In the genomic region with DNA sequence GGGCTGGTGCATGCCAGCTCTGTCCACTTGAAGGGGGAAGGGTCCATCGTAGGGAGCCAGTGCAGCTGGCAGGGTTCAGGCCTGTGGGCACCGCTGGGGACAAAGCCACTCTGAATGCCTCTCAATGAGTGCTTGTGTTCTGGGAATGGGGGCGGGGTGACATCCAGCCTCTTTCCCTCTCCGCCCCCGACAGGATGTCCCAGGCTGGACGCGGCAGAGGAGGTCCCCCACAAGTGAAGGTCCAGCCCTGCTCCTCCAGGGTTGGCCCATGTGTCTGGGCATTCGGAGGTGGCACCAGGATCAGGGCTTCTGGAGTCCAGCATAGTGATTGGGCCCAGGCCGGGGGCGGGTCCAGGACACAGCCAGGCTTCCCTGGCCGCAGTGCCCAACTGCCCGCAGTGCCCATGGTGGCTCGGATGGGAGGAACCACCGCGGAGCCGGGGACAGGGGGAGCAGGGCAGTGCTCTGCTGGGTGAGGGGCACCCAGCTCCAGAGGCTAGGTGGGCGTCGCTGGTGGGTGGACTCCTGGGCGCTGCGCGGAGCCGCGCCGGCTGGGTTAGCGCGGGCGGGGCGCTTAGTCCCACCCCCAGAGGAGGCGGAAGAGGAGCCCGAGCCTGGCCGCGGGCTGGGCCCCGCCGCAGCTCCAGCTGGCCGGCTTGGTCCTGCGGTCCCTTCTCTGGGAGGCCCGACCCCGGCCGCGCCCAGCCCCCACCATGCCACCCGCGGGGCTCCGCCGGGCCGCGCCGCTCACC, we compare ENCODE assay signal across 1 cellular context.
A peak's percentile ranks its signal among the peaks of the same experiment; 100 is the strongest.
TF ChIP-seq lines count a peak whose summit lies in the region.

Gene SHISA4 (plus strand): TSS at position 617 of the 752 bp plus-strand sequence. CDS start 97 bp downstream, at position 714.

TF ChIP-seq in K562, 482 proteins besides CTCF, POLR2A, EP300 and RAD21 (continued from another document and continues in another):
- TF ChIP-seq ZNF507 (tag; conservative IDR thresholded peaks at IDR 0.05) (no peak), ZC3H11A (IDR thresholded peaks at IDR 0.05; ENCODE audit: low read depth, low read length) (no peak), ZNF764 (CRISPR knock-in tag; IDR thresholded peaks at IDR 0.05; ENCODE audit: low read depth) (no peak), FOXJ3 (CRISPR knock-in tag; IDR thresholded peaks at IDR 0.05) (no peak), EGR1 (conservative IDR thresholded peaks at IDR 0.05) (peak; percentile 74), HMGXB4 (CRISPR knock-in tag; IDR thresholded peaks at IDR 0.05) (no peak), SMAD3 (CRISPR knock-in tag; conservative IDR thresholded peaks at IDR 0.05) (no peak), RBM14 (IDR thresholded peaks at IDR 0.05; ENCODE audit: borderline replicate concordance, insufficient read depth, low read depth, low read length) (no peak), E2F5 (CRISPR knock-in tag; IDR thresholded peaks at IDR 0.05) (0 out of 2 replicates have a peak, but pooled peaks have one; percentile 31), NFE2L1 (tag; IDR thresholded peaks at IDR 0.05; ENCODE audit: borderline replicate concordance, low read depth) (no peak), DDX20 (tag; IDR thresholded peaks at IDR 0.05; ENCODE audit: low read depth) (no peak), ZBTB8A (IDR thresholded peaks at IDR 0.05; ENCODE audit: partially characterized antibody) (no peak), NFIC (IDR thresholded peaks at IDR 0.05) (no peak), ETV5 (CRISPR knock-in tag; IDR thresholded peaks at IDR 0.05; ENCODE audit: low read depth) (no peak), LARP7 (IDR thresholded peaks at IDR 0.05) (no peak), NR0B1 (IDR thresholded peaks at IDR 0.05; ENCODE audit: partially characterized antibody) (no peak), HNRNPUL1 (IDR thresholded peaks at IDR 0.05; ENCODE audit: low read length) (no peak), NFRKB (IDR thresholded peaks at IDR 0.05; ENCODE audit: low read depth) (no peak), SAP30 (IDR thresholded peaks at IDR 0.05; ENCODE audit: borderline replicate concordance, insufficient read depth, low read depth, low read length, poor library complexity, severe bottlenecking) (peak; percentile 39), SREBF1 (IDR thresholded peaks at IDR 0.05; ENCODE audit: borderline replicate concordance, low read depth, low read length) (no peak), CREM (IDR thresholded peaks at IDR 0.05; ENCODE audit: low read depth) (no peak), MXI1 (IDR thresholded peaks at IDR 0.05; ENCODE audit: low read depth, low read length) (no peak), SIN3A (IDR thresholded peaks at IDR 0.05; ENCODE audit: borderline replicate concordance in 2 of 2, control insufficient read depth in 1 of 2, low read depth in 2 of 2, low read length in 2 of 2) (no peak; a peak in 1 of 4 replicates), POLR2G (IDR thresholded peaks at IDR 0.05; ENCODE audit: low read depth, low read length) (0 out of 2 replicates have a peak, but pooled peaks have one; percentile 28), GATAD2A (IDR thresholded peaks at IDR 0.05) (no peak), ZNF75A (CRISPR knock-in tag; IDR thresholded peaks at IDR 0.05) (no peak), SPI1 (IDR thresholded peaks at IDR 0.05; ENCODE audit: borderline replicate concordance, low read depth, low read length) (no peak), TCF15 (CRISPR knock-in tag; IDR thresholded peaks at IDR 0.05) (no peak), FIP1L1 (IDR thresholded peaks at IDR 0.05; ENCODE audit: low read depth, low read length, poor library complexity, severe bottlenecking) (peak; percentile 44), IRF2 (CRISPR knock-in tag; IDR thresholded peaks at IDR 0.05) (no peak), SIRT6 (IDR thresholded peaks at IDR 0.05; ENCODE audit: low read depth, low read length) (no peak)
- TF ChIP-seq, protein P1, sequence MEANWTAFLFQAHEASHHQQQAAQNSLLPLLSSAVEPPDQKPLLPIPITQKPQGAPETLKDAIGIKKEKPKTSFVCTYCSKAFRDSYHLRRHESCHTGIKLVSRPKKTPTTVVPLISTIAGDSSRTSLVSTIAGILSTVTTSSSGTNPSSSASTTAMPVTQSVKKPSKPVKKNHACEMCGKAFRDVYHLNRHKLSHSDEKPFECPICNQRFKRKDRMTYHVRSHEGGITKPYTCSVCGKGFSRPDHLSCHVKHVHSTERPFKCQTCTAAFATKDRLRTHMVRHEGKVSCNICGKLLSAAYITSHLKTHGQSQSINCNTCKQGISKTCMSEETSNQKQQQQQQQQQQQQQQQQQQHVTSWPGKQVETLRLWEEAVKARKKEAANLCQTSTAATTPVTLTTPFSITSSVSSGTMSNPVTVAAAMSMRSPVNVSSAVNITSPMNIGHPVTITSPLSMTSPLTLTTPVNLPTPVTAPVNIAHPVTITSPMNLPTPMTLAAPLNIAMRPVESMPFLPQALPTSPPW (CRISPR knock-in tag; IDR thresholded peaks at IDR 0.05) = no peak; the same call in 1 of the 2 replicates
- TF ChIP-seq, protein P2, sequence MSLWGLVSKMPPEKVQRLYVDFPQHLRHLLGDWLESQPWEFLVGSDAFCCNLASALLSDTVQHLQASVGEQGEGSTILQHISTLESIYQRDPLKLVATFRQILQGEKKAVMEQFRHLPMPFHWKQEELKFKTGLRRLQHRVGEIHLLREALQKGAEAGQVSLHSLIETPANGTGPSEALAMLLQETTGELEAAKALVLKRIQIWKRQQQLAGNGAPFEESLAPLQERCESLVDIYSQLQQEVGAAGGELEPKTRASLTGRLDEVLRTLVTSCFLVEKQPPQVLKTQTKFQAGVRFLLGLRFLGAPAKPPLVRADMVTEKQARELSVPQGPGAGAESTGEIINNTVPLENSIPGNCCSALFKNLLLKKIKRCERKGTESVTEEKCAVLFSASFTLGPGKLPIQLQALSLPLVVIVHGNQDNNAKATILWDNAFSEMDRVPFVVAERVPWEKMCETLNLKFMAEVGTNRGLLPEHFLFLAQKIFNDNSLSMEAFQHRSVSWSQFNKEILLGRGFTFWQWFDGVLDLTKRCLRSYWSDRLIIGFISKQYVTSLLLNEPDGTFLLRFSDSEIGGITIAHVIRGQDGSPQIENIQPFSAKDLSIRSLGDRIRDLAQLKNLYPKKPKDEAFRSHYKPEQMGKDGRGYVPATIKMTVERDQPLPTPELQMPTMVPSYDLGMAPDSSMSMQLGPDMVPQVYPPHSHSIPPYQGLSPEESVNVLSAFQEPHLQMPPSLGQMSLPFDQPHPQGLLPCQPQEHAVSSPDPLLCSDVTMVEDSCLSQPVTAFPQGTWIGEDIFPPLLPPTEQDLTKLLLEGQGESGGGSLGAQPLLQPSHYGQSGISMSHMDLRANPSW (CRISPR knock-in tag; IDR thresholded peaks at IDR 0.05) = no peak
- TF ChIP-seq, protein P3, sequence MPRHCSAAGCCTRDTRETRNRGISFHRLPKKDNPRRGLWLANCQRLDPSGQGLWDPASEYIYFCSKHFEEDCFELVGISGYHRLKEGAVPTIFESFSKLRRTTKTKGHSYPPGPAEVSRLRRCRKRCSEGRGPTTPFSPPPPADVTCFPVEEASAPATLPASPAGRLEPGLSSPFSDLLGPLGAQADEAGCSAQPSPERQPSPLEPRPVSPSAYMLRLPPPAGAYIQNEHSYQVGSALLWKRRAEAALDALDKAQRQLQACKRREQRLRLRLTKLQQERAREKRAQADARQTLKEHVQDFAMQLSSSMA (CRISPR knock-in tag; IDR thresholded peaks at IDR 0.05) = no peak
- TF ChIP-seq, protein P4, sequence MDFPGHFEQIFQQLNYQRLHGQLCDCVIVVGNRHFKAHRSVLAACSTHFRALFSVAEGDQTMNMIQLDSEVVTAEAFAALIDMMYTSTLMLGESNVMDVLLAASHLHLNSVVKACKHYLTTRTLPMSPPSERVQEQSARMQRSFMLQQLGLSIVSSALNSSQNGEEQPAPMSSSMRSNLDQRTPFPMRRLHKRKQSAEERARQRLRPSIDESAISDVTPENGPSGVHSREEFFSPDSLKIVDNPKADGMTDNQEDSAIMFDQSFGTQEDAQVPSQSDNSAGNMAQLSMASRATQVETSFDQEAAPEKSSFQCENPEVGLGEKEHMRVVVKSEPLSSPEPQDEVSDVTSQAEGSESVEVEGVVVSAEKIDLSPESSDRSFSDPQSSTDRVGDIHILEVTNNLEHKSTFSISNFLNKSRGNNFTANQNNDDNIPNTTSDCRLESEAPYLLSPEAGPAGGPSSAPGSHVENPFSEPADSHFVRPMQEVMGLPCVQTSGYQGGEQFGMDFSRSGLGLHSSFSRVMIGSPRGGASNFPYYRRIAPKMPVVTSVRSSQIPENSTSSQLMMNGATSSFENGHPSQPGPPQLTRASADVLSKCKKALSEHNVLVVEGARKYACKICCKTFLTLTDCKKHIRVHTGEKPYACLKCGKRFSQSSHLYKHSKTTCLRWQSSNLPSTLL (IDR thresholded peaks at IDR 0.05) = no peak
- TF ChIP-seq, protein P5, sequence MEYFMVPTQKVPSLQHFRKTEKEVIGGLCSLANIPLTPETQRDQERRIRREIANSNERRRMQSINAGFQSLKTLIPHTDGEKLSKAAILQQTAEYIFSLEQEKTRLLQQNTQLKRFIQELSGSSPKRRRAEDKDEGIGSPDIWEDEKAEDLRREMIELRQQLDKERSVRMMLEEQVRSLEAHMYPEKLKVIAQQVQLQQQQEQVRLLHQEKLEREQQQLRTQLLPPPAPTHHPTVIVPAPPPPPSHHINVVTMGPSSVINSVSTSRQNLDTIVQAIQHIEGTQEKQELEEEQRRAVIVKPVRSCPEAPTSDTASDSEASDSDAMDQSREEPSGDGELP (CRISPR knock-in tag; IDR thresholded peaks at IDR 0.05; ENCODE audit: borderline replicate concordance) = peak; percentile 64; the same call in 1 of the 2 replicates
- TF ChIP-seq, protein P6, sequence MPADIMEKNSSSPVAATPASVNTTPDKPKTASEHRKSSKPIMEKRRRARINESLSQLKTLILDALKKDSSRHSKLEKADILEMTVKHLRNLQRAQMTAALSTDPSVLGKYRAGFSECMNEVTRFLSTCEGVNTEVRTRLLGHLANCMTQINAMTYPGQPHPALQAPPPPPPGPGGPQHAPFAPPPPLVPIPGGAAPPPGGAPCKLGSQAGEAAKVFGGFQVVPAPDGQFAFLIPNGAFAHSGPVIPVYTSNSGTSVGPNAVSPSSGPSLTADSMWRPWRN (IDR thresholded peaks at IDR 0.05; ENCODE audit: low read depth) = no peak
- TF ChIP-seq, protein P7, sequence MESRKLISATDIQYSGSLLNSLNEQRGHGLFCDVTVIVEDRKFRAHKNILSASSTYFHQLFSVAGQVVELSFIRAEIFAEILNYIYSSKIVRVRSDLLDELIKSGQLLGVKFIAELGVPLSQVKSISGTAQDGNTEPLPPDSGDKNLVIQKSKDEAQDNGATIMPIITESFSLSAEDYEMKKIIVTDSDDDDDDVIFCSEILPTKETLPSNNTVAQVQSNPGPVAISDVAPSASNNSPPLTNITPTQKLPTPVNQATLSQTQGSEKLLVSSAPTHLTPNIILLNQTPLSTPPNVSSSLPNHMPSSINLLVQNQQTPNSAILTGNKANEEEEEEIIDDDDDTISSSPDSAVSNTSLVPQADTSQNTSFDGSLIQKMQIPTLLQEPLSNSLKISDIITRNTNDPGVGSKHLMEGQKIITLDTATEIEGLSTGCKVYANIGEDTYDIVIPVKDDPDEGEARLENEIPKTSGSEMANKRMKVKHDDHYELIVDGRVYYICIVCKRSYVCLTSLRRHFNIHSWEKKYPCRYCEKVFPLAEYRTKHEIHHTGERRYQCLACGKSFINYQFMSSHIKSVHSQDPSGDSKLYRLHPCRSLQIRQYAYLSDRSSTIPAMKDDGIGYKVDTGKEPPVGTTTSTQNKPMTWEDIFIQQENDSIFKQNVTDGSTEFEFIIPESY (CRISPR knock-in tag; IDR thresholded peaks at IDR 0.05) = peak; percentile 52; the same call in 1 of the 2 replicates
- TF ChIP-seq, protein P8, sequence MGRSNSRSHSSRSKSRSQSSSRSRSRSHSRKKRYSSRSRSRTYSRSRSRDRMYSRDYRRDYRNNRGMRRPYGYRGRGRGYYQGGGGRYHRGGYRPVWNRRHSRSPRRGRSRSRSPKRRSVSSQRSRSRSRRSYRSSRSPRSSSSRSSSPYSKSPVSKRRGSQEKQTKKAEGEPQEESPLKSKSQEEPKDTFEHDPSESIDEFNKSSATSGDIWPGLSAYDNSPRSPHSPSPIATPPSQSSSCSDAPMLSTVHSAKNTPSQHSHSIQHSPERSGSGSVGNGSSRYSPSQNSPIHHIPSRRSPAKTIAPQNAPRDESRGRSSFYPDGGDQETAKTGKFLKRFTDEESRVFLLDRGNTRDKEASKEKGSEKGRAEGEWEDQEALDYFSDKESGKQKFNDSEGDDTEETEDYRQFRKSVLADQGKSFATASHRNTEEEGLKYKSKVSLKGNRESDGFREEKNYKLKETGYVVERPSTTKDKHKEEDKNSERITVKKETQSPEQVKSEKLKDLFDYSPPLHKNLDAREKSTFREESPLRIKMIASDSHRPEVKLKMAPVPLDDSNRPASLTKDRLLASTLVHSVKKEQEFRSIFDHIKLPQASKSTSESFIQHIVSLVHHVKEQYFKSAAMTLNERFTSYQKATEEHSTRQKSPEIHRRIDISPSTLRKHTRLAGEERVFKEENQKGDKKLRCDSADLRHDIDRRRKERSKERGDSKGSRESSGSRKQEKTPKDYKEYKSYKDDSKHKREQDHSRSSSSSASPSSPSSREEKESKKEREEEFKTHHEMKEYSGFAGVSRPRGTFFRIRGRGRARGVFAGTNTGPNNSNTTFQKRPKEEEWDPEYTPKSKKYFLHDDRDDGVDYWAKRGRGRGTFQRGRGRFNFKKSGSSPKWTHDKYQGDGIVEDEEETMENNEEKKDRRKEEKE (IDR thresholded peaks at IDR 0.05; ENCODE audit: borderline replicate concordance in 1 of 2, control insufficient read depth in 1 of 2, low read depth in 2 of 2, low read length in 1 of 2) = no peak
